In genomic region chr19:50725218-50725931, GRCh38 we compare ENCODE assay signal across 9 cellular contexts. TPM values are rescaled to one million over a fixed set of nuclear protein-coding genes. Genes with fewer than 3 reads are reported as not detected.
DNase-seq lines count a peak whose midpoint lies in the region; ATAC-seq lines count a peak whose summit lies in the region.
"Had no signal": no experiment of that assay in that cellular context is flagged by ENCODE, and none has a peak within 500 bp of the region (broad histone marks: within the 10 kb centered on the region; RNA-seq: fewer than 3 reads in every experiment).

No MANE protein-coding gene starts in this region.

- DNase-seq in CD4-positive, CD25-positive, alpha-beta regulatory T cell, result no peak
- no peak for DNase-seq in activated naive CD8-positive, alpha-beta T cell treated with anti-CD3 and anti-CD28 coated beads for 36 hours
- DNase-seq in T-helper 9 cell (no peak), posterior vena cava (ENCODE audit: low spot score) (no peak), SKM-1 treated with dmso at 0.1 percent for 144 hours (lab: John Stamatoyannopoulos, UW; ENCODE audit: unreplicated experiment) (no peak)

- ATAC-seq in CD4-positive, CD25-positive, alpha-beta regulatory T cell (ENCODE audit: low read depth in 2 of 2), result peak; percentile 40 to 41
- ATAC-seq in HG02678 (IDR thresholded peaks at IDR 0.05; ENCODE audit: unreplicated experiment), result peak; percentile 14

- H3K36me3 ChIP-seq in CD4-positive, CD25-positive, alpha-beta regulatory T cell (ENCODE audit: control insufficient read depth, insufficient read depth, low read length), result no peaks in the 10 kb centered on the region
- H3K36me3 ChIP-seq in stomach smooth muscle (ENCODE audit: control insufficient read depth in 2 of 2, insufficient read depth in 2 of 2, low read length in 2 of 2), result no peaks in the 10 kb centered on the region

- peaks cover 0 to 34% (median 3%) of the 10 kb centered on the region in 4 donors for H3K4me1 Mint-ChIP-seq in CD4-positive, CD25-positive, alpha-beta regulatory T cell
- H3K4me1 Mint-ChIP-seq in activated naive CD8-positive, alpha-beta T cell treated with anti-CD3 and anti-CD28 coated beads for 36 hours, result peaks cover 30% of the 10 kb centered on the region

- peak overlapping the region; percentile 68 to 75 for H3K9ac ChIP-seq in stomach smooth muscle (ENCODE audit: low read length in 2 of 2)

- H3K4me3 ChIP-seq in CD4-positive, CD25-positive, alpha-beta regulatory T cell (ENCODE audit: low read depth, low read length), result no peak overlapping the region
- H3K4me3 ChIP-seq in iPS-18c (ENCODE audit: insufficient read depth, low read depth, low read length) (peak overlapping the region; percentile 77), stomach smooth muscle (ENCODE audit: low read length in 2 of 2) (peak overlapping the region; percentile 67 to 78)

- H3K4me3 Mint-ChIP-seq in CD4-positive, CD25-positive, alpha-beta regulatory T cell, result peak overlapping the region; percentile 63 to 83 (median 75)
- peak overlapping the region; percentile 82 for H3K4me3 Mint-ChIP-seq in activated naive CD8-positive, alpha-beta T cell treated with anti-CD3 and anti-CD28 coated beads for 36 hours

- H3K4me1 ChIP-seq in CD4-positive, CD25-positive, alpha-beta regulatory T cell (ENCODE audit: control insufficient read depth, insufficient read depth, low read length, poor library complexity, severe bottlenecking), result peaks cover 19% of the 10 kb centered on the region
- H3K4me1 ChIP-seq in stomach smooth muscle (ENCODE audit: control insufficient read depth, insufficient read depth, low read length), result peaks cover 25% of the 10 kb centered on the region

- no peaks in the 10 kb centered on the region for H3K9me3 ChIP-seq in CD4-positive, CD25-positive, alpha-beta regulatory T cell (ENCODE audit: control insufficient read depth in 2 of 2, low read length in 2 of 2)
- peaks cover 3% of the 10 kb centered on the region for H3K9me3 ChIP-seq in iPS-18c (ENCODE audit: control insufficient read depth, insufficient read depth, low read length)
- no peaks in the 10 kb centered on the region for H3K9me3 ChIP-seq in stomach smooth muscle (ENCODE audit: control insufficient read depth in 2 of 2, low read length in 2 of 2)

- intact Hi-C loops in posterior vena cava (cut with DNase I), result no loop called here

- H3K27me3 ChIP-seq in CD4-positive, CD25-positive, alpha-beta regulatory T cell (ENCODE audit: control insufficient read depth, insufficient read depth, low read length), result peaks cover 3% of the 10 kb centered on the region
- H3K27me3 ChIP-seq in stomach smooth muscle (ENCODE audit: control insufficient read depth in 1 of 2, insufficient read depth in 2 of 2, low read length in 2 of 2), result peaks cover 29 to 36% of the 10 kb centered on the region in 2 donors

- peaks cover 57% of the 10 kb centered on the region for H3K27me3 Mint-ChIP-seq in CD4-positive, CD25-positive, alpha-beta regulatory T cell
- peaks cover 26% of the 10 kb centered on the region for H3K27me3 Mint-ChIP-seq in activated naive CD8-positive, alpha-beta T cell treated with anti-CD3 and anti-CD28 coated beads for 36 hours

- H3K27ac ChIP-seq in CD4-positive, CD25-positive, alpha-beta regulatory T cell (ENCODE audit: insufficient read depth, low read length, poor library complexity, severe bottlenecking), result no peak overlapping the region
- no peak overlapping the region for H3K27ac ChIP-seq in stomach smooth muscle (ENCODE audit: low read length)

- peaks cover 0 to 15% (median 0%) of the 10 kb centered on the region in 7 donors for H3K9me3 Mint-ChIP-seq in CD4-positive, CD25-positive, alpha-beta regulatory T cell
- no peaks in the 10 kb centered on the region for H3K9me3 Mint-ChIP-seq in activated naive CD8-positive, alpha-beta T cell treated with anti-CD3 and anti-CD28 coated beads for 36 hours

- H3K36me3 Mint-ChIP-seq in CD4-positive, CD25-positive, alpha-beta regulatory T cell, result no peaks in the 10 kb centered on the region
- H3K36me3 Mint-ChIP-seq in activated naive CD8-positive, alpha-beta T cell treated with anti-CD3 and anti-CD28 coated beads for 36 hours, result peaks cover 12% of the 10 kb centered on the region

- no peak overlapping the region for H3K27ac Mint-ChIP-seq in CD4-positive, CD25-positive, alpha-beta regulatory T cell
- H3K27ac Mint-ChIP-seq in activated naive CD8-positive, alpha-beta T cell treated with anti-CD3 and anti-CD28 coated beads for 36 hours, result peak overlapping the region; percentile 86

RNA-seq across cellular contexts. Expression of gene CLEC11A, which starts 2.2 kb away (rescaled TPM):
- 0.74 TPM for total RNA-seq in CD4-positive, CD25-positive, alpha-beta regulatory T cell
- polyA plus RNA-seq in CD4-positive, CD25-positive, alpha-beta regulatory T cell, result 1 to 10 TPM in 1 of 4 donors, under 1 TPM in 3; 0.22 to 1.2 (median 0.57) TPM
- 1 to 10 TPM; 2.2 to 3.1 TPM for total RNA-seq in activated naive CD8-positive, alpha-beta T cell treated with anti-CD3 and anti-CD28 coated beads for 36 hours
- 10 to 100 TPM in 1 of 2 donors, 1 to 10 TPM in 1; 8.5 to 12.5 TPM for total RNA-seq in posterior vena cava

RNA-seq across cellular contexts. Expression of gene SHANK1, which starts 5.8 kb away (rescaled TPM):
- total RNA-seq in CD4-positive, CD25-positive, alpha-beta regulatory T cell, result not detected
- not detected for polyA plus RNA-seq in CD4-positive, CD25-positive, alpha-beta regulatory T cell
- under 1 TPM; 0.04 to 0.12 TPM for total RNA-seq in activated naive CD8-positive, alpha-beta T cell treated with anti-CD3 and anti-CD28 coated beads for 36 hours
- total RNA-seq in posterior vena cava, result under 1 TPM; 0.19 to 0.37 TPM
- total RNA-seq: lung microvascular endothelial cell had no signal

RNA-seq across cellular contexts. Expression of gene GPR32, which starts 44.9 kb away (rescaled TPM):
- total RNA-seq in CD4-positive, CD25-positive, alpha-beta regulatory T cell, result not detected
- polyA plus RNA-seq in CD4-positive, CD25-positive, alpha-beta regulatory T cell, result not detected
- not detected for total RNA-seq in activated naive CD8-positive, alpha-beta T cell treated with anti-CD3 and anti-CD28 coated beads for 36 hours
- not detected for total RNA-seq in posterior vena cava
- total RNA-seq: lung microvascular endothelial cell had no signal
